Comparison of ENCODE assay signal across 9 cellular contexts in genomic region chr1:228938248-228938891, GRCh38.
DNase-seq lines count a peak whose midpoint lies in the region; ATAC-seq and TF ChIP-seq lines count a peak whose summit lies in the region.
"Had no signal": no experiment of that assay in that cellular context is flagged by ENCODE, and none has a peak within 500 bp of the region (broad histone marks: within the 10 kb centered on the region; RNA-seq: fewer than 3 reads in every experiment).

No MANE protein-coding gene starts in this region.

- peaks cover 0 to 2% (median 0%) of the 10 kb centered on the region in 7 donors for H3K27me3 ChIP-seq in heart right ventricle

- H3K27ac ChIP-seq in heart right ventricle, result peak overlapping the region; percentile 20 to 87 (median 66)
- peak overlapping the region in 15 of 21 experiments; percentile 11 to 73 (median 44) for H3K27ac ChIP-seq in skin epidermis

- 30 to 35% methylated on average over 13 of the region's 13 CpGs for WGBS in heart right ventricle, 2 donors

- ATAC-seq in HG02678 (IDR thresholded peaks at IDR 0.05; ENCODE audit: unreplicated experiment) (peak; percentile 45), heart right ventricle (peak; percentile 82 to 93 (median 88)), GM21367 (IDR thresholded peaks at IDR 0.05; ENCODE audit: unreplicated experiment) (no peak), GM18502 (IDR thresholded peaks at IDR 0.05; ENCODE audit: poor library complexity, unreplicated experiment) (no peak)

- H3K36me3 ChIP-seq in heart right ventricle, result no peaks in the 10 kb centered on the region

- H3K9me3 ChIP-seq in heart right ventricle, result peaks cover 0 to 4% (median 0%) of the 10 kb centered on the region in 11 donors

- TF ChIP-seq CTCF in heart right ventricle (IDR thresholded peaks at IDR 0.05), result no peak

- H3K4me1 ChIP-seq in heart right ventricle, result peaks cover 3 to 66% (median 21%) of the 10 kb centered on the region in 9 donors

- DNase-seq in SK-N-DZ (ENCODE audit: low spot score), result peak; percentile 38
- DNase-seq in heart right ventricle, result peak in 1 of 2 donors; percentile 55
- no peak for DNase-seq in epidermal melanocyte (ENCODE audit: insufficient read length, low spot score)
- DNase-seq in NCI-H1436 (lab: John Stamatoyannopoulos, UW), result no peak
- DNase-seq: activated CD4-positive, alpha-beta T cell treated with anti-CD3 and anti-CD28 coated beads for 48 hours had no signal

- peak overlapping the region in 4 of 10 donors; percentile 7 to 17 (median 12) for H3K4me3 ChIP-seq in heart right ventricle
- no peak overlapping the region for H3K4me3 ChIP-seq in skin epidermis

- intact Hi-C loops in heart right ventricle (cut with DNase I), result loop anchor here in 1 of 10 donors (10.0 kb wide), 1 partner anchor 74 kb away; no protein-coding TSS in a partner anchor

Comparison
In these comparisons a context has a peak if more than half of its experiments do, and no peak if none do; other contexts are left out.
1. ATAC-seq: peak in HG02678 (single experiment) and heart right ventricle (8 of 8); none in GM21367 (single experiment) and GM18502 (single experiment).